ENCODE assay signal across 16 cellular contexts in the genomic region with DNA sequence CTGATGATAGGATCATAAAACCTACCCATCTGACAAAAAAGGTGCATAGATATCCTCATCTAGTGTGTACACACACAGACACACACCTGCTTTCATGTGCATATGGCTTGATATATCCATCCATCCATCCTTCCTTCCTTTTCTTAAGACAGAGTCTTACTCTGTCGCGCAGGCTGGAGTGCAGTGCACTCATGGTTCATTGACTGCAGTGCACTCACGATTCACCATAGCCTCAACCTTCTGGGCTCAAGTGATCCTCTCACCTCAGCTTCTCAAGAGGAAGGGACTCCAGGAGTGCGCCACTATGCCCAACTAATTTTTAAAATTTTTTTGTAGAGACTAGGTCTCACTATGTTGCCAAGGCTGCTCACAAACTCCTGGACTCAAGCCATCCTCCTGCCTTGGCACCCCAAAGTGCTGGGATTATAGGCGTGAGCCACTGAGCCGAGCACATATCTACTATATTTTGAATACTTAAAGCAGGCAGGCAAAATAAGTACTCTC. TPM values are rescaled to one million over a fixed set of nuclear protein-coding genes. Genes with fewer than 3 reads are reported as not detected.
DNase-seq lines count a peak whose midpoint lies in the region; ATAC-seq, FAIRE-seq and TF ChIP-seq lines count a peak whose summit lies in the region.
"Had no signal": no experiment of that assay in that cellular context is flagged by ENCODE, and none has a peak within 500 bp of the region (broad histone marks: within the 10 kb centered on the region; RNA-seq: fewer than 3 reads in every experiment).

No MANE protein-coding gene starts in this region.

- H3K4me2 ChIP-seq in GM12878 (ENCODE audit: control insufficient read depth, insufficient read depth), result no peak overlapping the region

- peaks cover 28% of the 10 kb centered on the region for H3K36me3 Mint-ChIP-seq in activated CD4-positive, alpha-beta memory T cell treated with anti-CD3 and anti-CD28 coated beads for 36 hours
- H3K36me3 Mint-ChIP-seq in activated CD4-positive, alpha-beta memory T cell treated with anti-CD3 and anti-CD28 coated beads, Interleukin-2, amount 10 ng/mL, durations not matched to agents 7 days and 5 days (ENCODE audit: low read depth), result peaks cover 40% of the 10 kb centered on the region
- H3K36me3 Mint-ChIP-seq in osteocyte (ENCODE audit: unreplicated experiment), result peaks cover 23% of the 10 kb centered on the region

- SMC1A ChIA-PET in GM12878 (lab: Charles Lee; ENCODE audit: uncharacterized antibody, unreplicated experiment), result interaction anchor here (1.3 to 1.7 kb wide), 2 partner anchors 11 to 105 kb away, joined by 5 to 6 read pairs; no protein-coding TSS in a partner anchor

- H3K9me3 ChIP-seq in GM12878 (replicated peaks; ENCODE audit: control insufficient read depth, insufficient read depth, low read length) (no peaks in the 10 kb centered on the region), colonic mucosa (no peaks in the 10 kb centered on the region)
- H3K9me3 ChIP-seq: BE2C, heart left ventricle had no signal

- CTCF ChIA-PET in activated CD4-positive, alpha-beta memory T cell treated with anti-CD3 and anti-CD28 coated beads for 36 hours (lab: Charles Lee), result interaction anchor here (2.0 kb wide), 1 partner anchor 25 kb away, joined by 6 read pairs; no protein-coding TSS in a partner anchor
- CTCF ChIA-PET in activated CD4-positive, alpha-beta memory T cell treated with anti-CD3 and anti-CD28 coated beads, Interleukin-2, amount 10 ng/mL, durations not matched to agents 7 days and 5 days (lab: Charles Lee), result interaction anchor here (1.8 kb wide), 2 partner anchors 8 to 25 kb away, joined by 4 to 5 read pairs; no protein-coding TSS in a partner anchor
- CTCF ChIA-PET in GM12878 (lab: Yijun Ruan, JAX), result interaction anchor here (1.1 to 1.4 kb wide), 3 partner anchors 26 to 109 kb away, joined by 3 to 5 read pairs (median 5); a partner anchor contains a TSS

- H4K20me1 ChIP-seq in GM12878 (ENCODE audit: control insufficient read depth, insufficient read depth), result peaks cover 9% of the 10 kb centered on the region

- H3K4me1 ChIP-seq in GM12878 (ENCODE audit: control insufficient read depth, insufficient read depth, low read length) (no peaks in the 10 kb centered on the region), colonic mucosa (no peaks in the 10 kb centered on the region)
- H3K4me1 ChIP-seq: BE2C had no signal

- no peak overlapping the region for H3K4me3 ChIP-seq in GM12878
- H3K4me3 ChIP-seq in colonic mucosa, result no peak overlapping the region
- H3K4me3 ChIP-seq: heart left ventricle, lung had no signal

- no peak overlapping the region for H3K9ac ChIP-seq in GM12878 (ENCODE audit: control insufficient read depth, insufficient read depth, low read length)
- no peak overlapping the region for H3K9ac ChIP-seq in colonic mucosa (ENCODE audit: low read depth in 2 of 2, low read length in 2 of 2)
- H3K9ac ChIP-seq: parathyroid adenoma had no signal

- ATAC-seq in GM12878, result no peak; the same call in 1 of the 3 replicates

- no peak for TF ChIP-seq RAD21 in GM12878 (IDR thresholded peaks at IDR 0.05; ENCODE audit: insufficient read depth, low read depth, low read length)

- WGBS in GM12878 (ENCODE audit: insufficient coverage, insufficient replicate concordance, low lambda C conversion rate, missing lambda C conversion rate), result 78% methylated on average over 6 of the region's 6 CpGs

- no TSS peak for BruUV-seq in GM12878 (replicated peaks; lab: Mats Ljungman, UMichigan)

- POLR2A ChIA-PET in activated CD4-positive, alpha-beta memory T cell treated with anti-CD3 and anti-CD28 coated beads for 36 hours (lab: Charles Lee), result no interaction called here
- POLR2A ChIA-PET in activated CD4-positive, alpha-beta memory T cell treated with anti-CD3 and anti-CD28 coated beads, Interleukin-2, amount 10 ng/mL, durations not matched to agents 7 days and 5 days (lab: Charles Lee), result no interaction called here
- POLR2A ChIA-PET in GM12878 (lab: Charles Lee), result no interaction called here

- no peaks in the 10 kb centered on the region for H3K27me3 Mint-ChIP-seq in activated CD4-positive, alpha-beta memory T cell treated with anti-CD3 and anti-CD28 coated beads for 36 hours
- no peaks in the 10 kb centered on the region for H3K27me3 Mint-ChIP-seq in activated CD4-positive, alpha-beta memory T cell treated with anti-CD3 and anti-CD28 coated beads, Interleukin-2, amount 10 ng/mL, durations not matched to agents 7 days and 5 days
- H3K27me3 Mint-ChIP-seq in osteocyte (ENCODE audit: unreplicated experiment), result no peaks in the 10 kb centered on the region

- no peak for TF ChIP-seq POLR2A in GM12878 (IDR thresholded peaks at IDR 0.05; ENCODE audit: low read depth, low read length)

- H3K27me3 ChIP-seq in GM12878 (replicated peaks in 1 of 2; ENCODE audit: control insufficient read depth in 2 of 2, insufficient read depth in 2 of 2, low read length in 1 of 2) (no peaks in the 10 kb centered on the region), colonic mucosa (no peaks in the 10 kb centered on the region)
- H3K27me3 ChIP-seq: BE2C, heart left ventricle had no signal

- no peak for TF ChIP-seq CTCF in GM12878 (IDR thresholded peaks at IDR 0.05 in 2 of 3, conservative IDR thresholded peaks at IDR 0.05 in 1 of 3; ENCODE audit: control insufficient read depth in 2 of 3, extremely low read depth in 1 of 3, insufficient read depth in 1 of 3, low read depth in 3 of 3, low read length in 3 of 3)
- no peak for TF ChIP-seq CTCF in osteocyte (IDR thresholded peaks at IDR 0.05)
- TF ChIP-seq CTCF in colonic mucosa (IDR thresholded peaks at IDR 0.05), result no peak

- no peak overlapping the region for H2AFZ ChIP-seq in GM12878 (ENCODE audit: control insufficient read depth, low read depth, low read length)
- H2AFZ ChIP-seq: parathyroid adenoma had no signal

- no peak for TF ChIP-seq EP300 in GM12878 (IDR thresholded peaks at IDR 0.05; ENCODE audit: borderline replicate concordance in 1 of 2, control insufficient read depth in 1 of 2, low read depth in 2 of 2, low read length in 2 of 2)

- H3K79me2 ChIP-seq in GM12878 (ENCODE audit: control insufficient read depth, insufficient read depth, low read length), result peaks cover 68% of the 10 kb centered on the region

- peak overlapping the region; percentile 54 for H3K27ac Mint-ChIP-seq in activated CD4-positive, alpha-beta memory T cell treated with anti-CD3 and anti-CD28 coated beads for 36 hours
- H3K27ac Mint-ChIP-seq in activated CD4-positive, alpha-beta memory T cell treated with anti-CD3 and anti-CD28 coated beads, Interleukin-2, amount 10 ng/mL, durations not matched to agents 7 days and 5 days, result no peak overlapping the region
- H3K27ac Mint-ChIP-seq in osteocyte (ENCODE audit: unreplicated experiment), result peak overlapping the region; percentile 1

- DNase-seq in activated CD4-positive, alpha-beta memory T cell treated with anti-CD3 and anti-CD28 coated beads for 36 hours, result no peak
- no peak for DNase-seq in activated CD4-positive, alpha-beta memory T cell treated with anti-CD3 and anti-CD28 coated beads, Interleukin-2, amount 10 ng/mL, durations not matched to agents 7 days and 5 days
- DNase-seq in G401 (ENCODE audit: low spot score) (peak; percentile 43), GM12878 (ENCODE audit: low read depth, low spot score) (no peak), osteocyte (ENCODE audit: extremely low spot score, unreplicated experiment) (no peak), NCI-H1436 (lab: John Stamatoyannopoulos, UW) (no peak), colonic mucosa (no peak), Kasumi-1 (lab: John Stamatoyannopoulos, UW) (no peak)
- DNase-seq: 8988T; activated CD4-positive, CD25-positive, alpha-beta regulatory T cell treated with anti-CD3 and anti-CD28 coated beads, Interleukin-2, amount 50 U/mL, for 72 hours; BE2C; heart left ventricle; NCI-H2171 treated with DMSO at 0.1 percent for 48 hours; stimulated activated CD4-positive, alpha-beta T cell treated with anti-CD3 and anti-CD28 coated beads, Interleukin-4, amount 100 ng/mL, for 1 hour had no signal

- H3K9me3 Mint-ChIP-seq in activated CD4-positive, alpha-beta memory T cell treated with anti-CD3 and anti-CD28 coated beads for 36 hours, result no peaks in the 10 kb centered on the region
- no peaks in the 10 kb centered on the region for H3K9me3 Mint-ChIP-seq in activated CD4-positive, alpha-beta memory T cell treated with anti-CD3 and anti-CD28 coated beads, Interleukin-2, amount 10 ng/mL, durations not matched to agents 7 days and 5 days
- no peaks in the 10 kb centered on the region for H3K9me3 Mint-ChIP-seq in osteocyte (ENCODE audit: unreplicated experiment)

- H3K4me3 Mint-ChIP-seq in activated CD4-positive, alpha-beta memory T cell treated with anti-CD3 and anti-CD28 coated beads for 36 hours, result no peak overlapping the region
- H3K4me3 Mint-ChIP-seq in activated CD4-positive, alpha-beta memory T cell treated with anti-CD3 and anti-CD28 coated beads, Interleukin-2, amount 10 ng/mL, durations not matched to agents 7 days and 5 days, result no peak overlapping the region
- H3K4me3 Mint-ChIP-seq in osteocyte (ENCODE audit: unreplicated experiment), result no peak overlapping the region

- RAD21 ChIA-PET in GM12878 (lab: Charles Lee; ENCODE audit: unreplicated experiment), result interaction anchor here (1.9 kb wide), 1 partner anchor 12 kb away, joined by 7 read pairs; no protein-coding TSS in a partner anchor

- H3K4me1 Mint-ChIP-seq in activated CD4-positive, alpha-beta memory T cell treated with anti-CD3 and anti-CD28 coated beads for 36 hours (ENCODE audit: low read depth), result peaks cover 37% of the 10 kb centered on the region
- H3K4me1 Mint-ChIP-seq in activated CD4-positive, alpha-beta memory T cell treated with anti-CD3 and anti-CD28 coated beads, Interleukin-2, amount 10 ng/mL, durations not matched to agents 7 days and 5 days, result peaks cover 2% of the 10 kb centered on the region
- H3K4me1 Mint-ChIP-seq in osteocyte (ENCODE audit: unreplicated experiment), result peaks cover 20% of the 10 kb centered on the region

- in situ Hi-C loops in G401 (cut with HindIII; ENCODE audit: low sequenced_read_pairs), result no loop called here
- in situ Hi-C loops in GM12878 (cut with MboI), result no loop called here

- peak; percentile 27 for FAIRE-seq in GM12878 (lab: Jason Lieb, UNC)

- H3K36me3 ChIP-seq in GM12878 (ENCODE audit: control insufficient read depth in 2 of 2, insufficient read depth in 2 of 2, low read length in 1 of 2) (peaks cover 7 to 27% of the 10 kb centered on the region in 2 experiments), colonic mucosa (no peaks in the 10 kb centered on the region)

- intact Hi-C loops in activated CD4-positive, alpha-beta memory T cell treated with anti-CD3 and anti-CD28 coated beads for 36 hours (cut with micrococcal nuclease), result no loop called here
- intact Hi-C loops in GM12878 (cut with micrococcal nuclease; ENCODE audit: unreplicated experiment) (no loop called here), colonic mucosa (cut with DNase I) (no loop called here)

- no peak overlapping the region for H3K27ac ChIP-seq in GM12878 (ENCODE audit: control insufficient read depth, insufficient read depth)
- no peak overlapping the region for H3K27ac ChIP-seq in colonic mucosa
- H3K27ac ChIP-seq: heart left ventricle, parathyroid adenoma had no signal

RNA-seq across cellular contexts. Expression of a gene that starts 27.1 kb away (rescaled TPM):
- 10 to 100 TPM; 53.7 to 54.7 TPM for total RNA-seq in activated CD4-positive, alpha-beta memory T cell treated with anti-CD3 and anti-CD28 coated beads for 36 hours
- 10 to 100 TPM; 58.8 to 63.3 TPM for total RNA-seq in activated CD4-positive, alpha-beta memory T cell treated with anti-CD3 and anti-CD28 coated beads, Interleukin-2, amount 10 ng/mL, durations not matched to agents 7 days and 5 days
- 11.9 and 16.5 TPM in 2 replicates for total RNA-seq in G401 (2014; rRNA removed; shearing (Covaris generic))
- 129 and 136 TPM in 2 replicates for total RNA-seq in GM12878 (2013; cell fraction: nucleolus; rRNA removed)
- 22.8 and 23.0 TPM in 2 replicates for total RNA-seq in GM12878 (2014; rRNA removed)
- total RNA-seq in GM12878 (2014; rRNA removed; fragmentation: Illumina TruSeq; extraction: Trizol), result 28.3 and 30.4 TPM in 2 replicates
- total RNA-seq in GM12878 (2021), result 74.4 and 74.5 TPM in 2 replicates
- 30.5 TPM for polyA plus RNA-seq in GM12878 (2011; ENCODE audit: low read depth)
- polyA plus RNA-seq in GM12878 (2011; rRNA removed), result 30.6 and 40.0 TPM in 2 replicates
- polyA plus RNA-seq in GM12878 (2011; cell fraction: cytosol; rRNA removed), result 20.1 and 27.2 TPM in 2 replicates
- 61.5 and 64.3 TPM in 2 replicates for polyA plus RNA-seq in GM12878 (2011; cell fraction: nucleus; rRNA removed)
- polyA plus RNA-seq in GM12878 (2012), result 34.8 and 42.0 TPM in 2 replicates
- polyA plus RNA-seq in GM12878 (2014; fragmentation: Illumina TruSeq; extraction: Trizol), result 66.9 and 82.8 TPM in 2 replicates
- polyA plus RNA-seq in GM12878 (2014; fragmentation: Nextera tagmentation; extraction: Ambion mirVana), result 10 to 100 TPM; 25.9 to 39.7 TPM
- polyA plus RNA-seq in GM12878 (2014; rRNA removed), result 23.6 and 28.1 TPM in 2 replicates
- 10 to 100 TPM; 39.1 to 40.3 TPM for polyA plus RNA-seq in GM12878 (2016; fragmentation: Nextera tagmentation; extraction: Ambion mirVana)
- 54.7 and 78.9 TPM in 2 replicates for polyA minus RNA-seq in GM12878 (2011; rRNA and poly(A)+ RNA removed)
- polyA minus RNA-seq in GM12878 (2011; cell fraction: cytosol; rRNA and poly(A)+ RNA removed), result 25.9 and 31.9 TPM in 2 replicates
- polyA minus RNA-seq in GM12878 (2011; cell fraction: nucleus; rRNA and poly(A)+ RNA removed), result 28.5 and 36.6 TPM in 2 replicates
- 67.4 and 79.6 TPM in 2 replicates for total RNA-seq in osteocyte
- 10 to 100 TPM; 46.8 to 54.0 TPM for total RNA-seq in colonic mucosa

RNA-seq across cellular contexts. Expression of a gene that starts 54.2 kb away (rescaled TPM):
- total RNA-seq in activated CD4-positive, alpha-beta memory T cell treated with anti-CD3 and anti-CD28 coated beads for 36 hours, result 10 to 100 TPM; 64.9 to 69.1 TPM
- total RNA-seq in activated CD4-positive, alpha-beta memory T cell treated with anti-CD3 and anti-CD28 coated beads, Interleukin-2, amount 10 ng/mL, durations not matched to agents 7 days and 5 days, result 10 to 100 TPM; 46.8 to 49.8 TPM
- 148 and 156 TPM in 2 replicates for total RNA-seq in G401 (2014; rRNA removed; shearing (Covaris generic))
- total RNA-seq in GM12878 (2013; cell fraction: nucleolus; rRNA removed), result 18.4 and 21.1 TPM in 2 replicates
- 66.0 and 76.1 TPM in 2 replicates for total RNA-seq in GM12878 (2014; rRNA removed)
- 105 and 107 TPM in 2 replicates for total RNA-seq in GM12878 (2014; rRNA removed; fragmentation: Illumina TruSeq; extraction: Trizol)
- total RNA-seq in GM12878 (2021), result 50.8 and 53.3 TPM in 2 replicates
- 37.8 TPM for polyA plus RNA-seq in GM12878 (2011; ENCODE audit: low read depth)
- 72.3 and 127 TPM in 2 replicates for polyA plus RNA-seq in GM12878 (2011; rRNA removed)
- 27.4 and 31.7 TPM in 2 replicates for polyA plus RNA-seq in GM12878 (2011; cell fraction: cytosol; rRNA removed)
- 26.8 and 36.2 TPM in 2 replicates for polyA plus RNA-seq in GM12878 (2011; cell fraction: nucleus; rRNA removed)
- polyA plus RNA-seq in GM12878 (2012), result 52.8 and 55.9 TPM in 2 replicates
- polyA plus RNA-seq in GM12878 (2014; fragmentation: Illumina TruSeq; extraction: Trizol), result 112 and 187 TPM in 2 replicates
- polyA plus RNA-seq in GM12878 (2014; fragmentation: Nextera tagmentation; extraction: Ambion mirVana), result 100 to 1,000 TPM; 138 to 145 TPM
- polyA plus RNA-seq in GM12878 (2014; rRNA removed), result 85.6 and 98.5 TPM in 2 replicates
- polyA plus RNA-seq in GM12878 (2016; fragmentation: Nextera tagmentation; extraction: Ambion mirVana), result 100 to 1,000 TPM; 159 to 167 TPM
- 9.8 and 20.5 TPM in 2 replicates for polyA minus RNA-seq in GM12878 (2011; rRNA and poly(A)+ RNA removed)
- 10.7 and 13.9 TPM in 2 replicates for polyA minus RNA-seq in GM12878 (2011; cell fraction: cytosol; rRNA and poly(A)+ RNA removed)
- polyA minus RNA-seq in GM12878 (2011; cell fraction: nucleus; rRNA and poly(A)+ RNA removed), result 11.8 and 16.8 TPM in 2 replicates
- total RNA-seq in osteocyte, result 32.7 and 37.7 TPM in 2 replicates
- 10 to 100 TPM; 37.0 to 43.9 TPM for total RNA-seq in colonic mucosa

RNA-seq across cellular contexts. Expression of a gene that starts 54.5 kb away (rescaled TPM):
- total RNA-seq in activated CD4-positive, alpha-beta memory T cell treated with anti-CD3 and anti-CD28 coated beads for 36 hours, result 1 to 10 TPM; 3.6 to 3.8 TPM
- total RNA-seq in activated CD4-positive, alpha-beta memory T cell treated with anti-CD3 and anti-CD28 coated beads, Interleukin-2, amount 10 ng/mL, durations not matched to agents 7 days and 5 days, result 1 to 10 TPM; 4.1 to 4.7 TPM
- total RNA-seq in G401 (2014; rRNA removed; shearing (Covaris generic)), result 14.0 and 15.0 TPM in 2 replicates
- total RNA-seq in GM12878 (2013; cell fraction: nucleolus; rRNA removed), result 6.0 and 6.1 TPM in 2 replicates
- total RNA-seq in GM12878 (2014; rRNA removed) (5.7 and 5.9 TPM in 2 replicates), GM12878 (2014; rRNA removed; fragmentation: Illumina TruSeq; extraction: Trizol) (3.0 and 3.3 TPM in 2 replicates), GM12878 (2021) (4.7 and 5.2 TPM in 2 replicates), osteocyte (5.0 and 5.5 TPM in 2 replicates), colonic mucosa (1 to 10 TPM; 4.6 to 5.1 TPM)
- polyA plus RNA-seq in GM12878 (2011; ENCODE audit: low read depth), result 0.83 TPM
- polyA plus RNA-seq in GM12878 (2011; rRNA removed) (2.0 and 2.2 TPM in 2 replicates), GM12878 (2014; fragmentation: Illumina TruSeq; extraction: Trizol) (2.4 and 2.8 TPM in 2 replicates), GM12878 (2014; fragmentation: Nextera tagmentation; extraction: Ambion mirVana) (under 1 TPM; 0.87 to 0.99 TPM), GM12878 (2014; rRNA removed) (3.6 and 4.6 TPM in 2 replicates), GM12878 (2016; fragmentation: Nextera tagmentation; extraction: Ambion mirVana) (1 to 10 TPM; 4.0 to 4.6 TPM)
- polyA plus RNA-seq in GM12878 (2011; cell fraction: cytosol; rRNA removed), result 2.4 and 3.0 TPM in 2 replicates
- 1.4 and 1.6 TPM in 2 replicates for polyA plus RNA-seq in GM12878 (2011; cell fraction: nucleus; rRNA removed)
- 2.1 and 2.6 TPM in 2 replicates for polyA plus RNA-seq in GM12878 (2012)
- 4.6 and 6.5 TPM in 2 replicates for polyA minus RNA-seq in GM12878 (2011; rRNA and poly(A)+ RNA removed)
- 2.0 and 2.1 TPM in 2 replicates for polyA minus RNA-seq in GM12878 (2011; cell fraction: cytosol; rRNA and poly(A)+ RNA removed)
- polyA minus RNA-seq in GM12878 (2011; cell fraction: nucleus; rRNA and poly(A)+ RNA removed), result 4.6 and 7.6 TPM in 2 replicates
